ENCODE assay signal across 1 cellular context in genomic region chr15:85316244-85316934, GRCh38.
TF ChIP-seq lines count a peak whose summit lies in the region.

No MANE protein-coding gene starts in this region.

TF ChIP-seq in IMR-90, 13 proteins besides CTCF, POLR2A, EP300 and RAD21 (continued from another document):
- no peak for TF ChIP-seq MAFK (IDR thresholded peaks at IDR 0.05; ENCODE audit: low read depth, low read length)
- no peak for TF ChIP-seq ELK1 (IDR thresholded peaks at IDR 0.05; ENCODE audit: borderline replicate concordance, low read depth, low read length)
- TF ChIP-seq MXI1 (IDR thresholded peaks at IDR 0.05; ENCODE audit: borderline replicate concordance, low read depth, low read length), result no peak
- TF ChIP-seq RFX5 (IDR thresholded peaks at IDR 0.05; ENCODE audit: low read depth, low read length), result no peak
- TF ChIP-seq SMC3 (IDR thresholded peaks at IDR 0.05; ENCODE audit: low read depth, low read length), result no peak
